Comparison of ENCODE assay signal across 1 cellular context in genomic region chr14:39029789-39030188, GRCh38.
TF ChIP-seq lines count a peak whose summit lies in the region.

No MANE protein-coding gene starts in this region.

TF ChIP-seq in GM12878, 131 proteins besides CTCF, POLR2A, EP300 and RAD21 (continued from another document):
- TF ChIP-seq MTA3 (IDR thresholded peaks at IDR 0.05; ENCODE audit: borderline replicate concordance, low read length) (no peak), KAT2A (conservative IDR thresholded peaks at IDR 0.05; ENCODE audit: control insufficient read depth, low read depth, low read length) (no peak), ZNF24 (IDR thresholded peaks at IDR 0.05) (no peak), USF1 (IDR thresholded peaks at IDR 0.05; ENCODE audit: borderline replicate concordance, extremely low read length, insufficient read depth, low read depth, low read length) (no peak), CHD4 (IDR thresholded peaks at IDR 0.05) (no peak)
